In the genomic region with DNA sequence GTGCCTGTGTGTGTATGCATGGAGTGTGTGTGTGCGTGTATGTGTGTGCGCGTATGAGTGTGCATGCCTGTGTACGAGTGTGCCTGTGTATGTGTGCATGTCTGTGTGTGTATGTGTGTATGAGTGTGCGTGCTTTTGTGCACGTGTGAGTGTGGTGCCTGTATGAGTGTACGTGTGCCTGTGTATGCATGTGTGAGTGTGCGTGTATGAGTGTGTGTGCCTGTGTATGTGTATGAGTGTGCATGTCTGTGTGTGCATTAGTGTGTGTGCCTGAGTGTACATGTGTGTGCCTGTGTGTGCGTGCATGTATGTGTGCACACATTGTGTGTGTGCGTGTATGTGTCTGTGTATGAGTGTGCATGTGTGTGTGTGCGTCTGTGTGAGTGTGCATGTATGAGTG, we compare ENCODE assay signal across 27 cellular contexts. TPM values are rescaled to one million over a fixed set of nuclear protein-coding genes. Genes with fewer than 3 reads are reported as not detected.
A peak's percentile ranks its signal among the peaks of the same experiment; 100 is the strongest.
DNase-seq lines count a peak whose midpoint lies in the region; ATAC-seq, FAIRE-seq and TF ChIP-seq lines count a peak whose summit lies in the region.
"Had no signal": no experiment of that assay in that cellular context is flagged by ENCODE, and none has a peak within 500 bp of the region (broad histone marks: within the 10 kb centered on the region; RNA-seq: fewer than 3 reads in every experiment).

No MANE protein-coding gene starts in this region.

- dilution Hi-C loops in IMR-90 (cut with HindIII; ENCODE audit: low sequenced_read_pairs, unreplicated experiment), result no loop called here
- dilution Hi-C loops in keratinocyte (cut with MboI; ENCODE audit: extremely low pct_ligation_motif_present, low sequenced_read_pairs), result no loop called here

- H2AK5ac ChIP-seq in IMR-90 (ENCODE audit: low read depth, low read length), result no peak overlapping the region

- H3K36me3 ChIP-seq in H7 (replicated peaks; ENCODE audit: control insufficient read depth, insufficient read depth, low read length), result no peaks in the 10 kb centered on the region
- H3K36me3 ChIP-seq in IMR-90 (ENCODE audit: control insufficient read depth, insufficient read depth, low read length), result no peaks in the 10 kb centered on the region
- no peaks in the 10 kb centered on the region for H3K36me3 ChIP-seq in keratinocyte (ENCODE audit: control insufficient read depth in 2 of 2, extremely low read depth in 1 of 2, insufficient read depth in 2 of 2, low read length in 2 of 2)
- H3K36me3 ChIP-seq: SJCRH30 had no signal

- H2AFZ ChIP-seq in IMR-90 (replicated peaks; ENCODE audit: low read length, poor library complexity) (peak overlapping the region; percentile 33), keratinocyte (ENCODE audit: control insufficient read depth, low read length) (no peak overlapping the region)
- H2AFZ ChIP-seq: PC-9 had no signal

- H4K20me1 ChIP-seq in IMR-90 (ENCODE audit: insufficient read depth, low read length) (0 out of 2 replicates have a peak, but pooled peaks cover 8% of the 10 kb centered on the region), keratinocyte (ENCODE audit: control insufficient read depth, extremely low read depth, insufficient read depth, low read length) (no peaks in the 10 kb centered on the region)

- H3K14ac ChIP-seq in IMR-90 (replicated peaks; ENCODE audit: low read depth, low read length), result no peak overlapping the region

- POLR2A ChIA-PET in IMR-90 (lab: Charles Lee; ENCODE audit: unreplicated experiment), result no interaction called here

- H4K91ac ChIP-seq in IMR-90 (ENCODE audit: insufficient read depth, low read depth, low read length), result no peak overlapping the region

- H2BK120ac ChIP-seq in IMR-90 (ENCODE audit: low read depth, low read length), result no peak overlapping the region

- H3K4me2 ChIP-seq in IMR-90 (ENCODE audit: low read depth, low read length), result no peak overlapping the region
- H3K4me2 ChIP-seq in keratinocyte (ENCODE audit: control insufficient read depth, extremely low read depth, insufficient read depth, low read depth, low read length), result no peak overlapping the region
- H3K4me2 ChIP-seq: KMS-11, PC-9 had no signal

- H3K18ac ChIP-seq in IMR-90 (ENCODE audit: low read depth, low read length), result no peak overlapping the region

- no peak for TF ChIP-seq RAD21 in IMR-90 (IDR thresholded peaks at IDR 0.05; ENCODE audit: low read length)

- H3K9me3 ChIP-seq in IMR-90 (ENCODE audit: control insufficient read depth, insufficient read depth, low read length) (no peaks in the 10 kb centered on the region), keratinocyte (ENCODE audit: control insufficient read depth, low read depth, low read length) (no peaks in the 10 kb centered on the region)
- H3K9me3 ChIP-seq: SJCRH30 had no signal

- H3K79me2 ChIP-seq in keratinocyte (ENCODE audit: control insufficient read depth, insufficient read depth, low read length), result no peaks in the 10 kb centered on the region

- H2BK20ac ChIP-seq in IMR-90 (ENCODE audit: low read depth, low read length), result no peak overlapping the region

- H2AK9ac ChIP-seq in IMR-90 (replicated peaks; ENCODE audit: low read depth, low read length, poor library complexity), result no peak overlapping the region

- H3K56ac ChIP-seq in IMR-90 (ENCODE audit: extremely low read depth, insufficient read depth, low read length), result no peak overlapping the region

- WGBS in IMR-90 (ENCODE audit: extremely low coverage in 2 of 2, insufficient read length in 1 of 2), 2 experiments, result 93% methylated on average over 9 of the region's 11 CpGs; no CpG with 5 or more reads in 1 of the 2 experiments

- no peak for TF ChIP-seq POLR2A in IMR-90 (IDR thresholded peaks at IDR 0.05; ENCODE audit: low read depth, low read length)

- intact Hi-C loops in IMR-90 (cut with micrococcal nuclease), result no loop called here

- H2BK5ac ChIP-seq in IMR-90 (ENCODE audit: low read depth, low read length, poor library complexity, severe bottlenecking), result peak overlapping the region; percentile 38

- no peak overlapping the region for H3K23ac ChIP-seq in IMR-90 (ENCODE audit: low read depth, low read length)

- no peak overlapping the region for H4K8ac ChIP-seq in IMR-90 (ENCODE audit: low read depth in 2 of 2, low read length in 2 of 2)

- no peak overlapping the region for H2BK15ac ChIP-seq in IMR-90 (ENCODE audit: low read depth, low read length)

- no peak for TF ChIP-seq CTCF in IMR-90 (conservative IDR thresholded peaks at IDR 0.05; ENCODE audit: low read depth, low read length)
- TF ChIP-seq CTCF in keratinocyte (optimal IDR thresholded peaks at IDR 0.05 in 1 of 3, IDR thresholded peaks at IDR 0.05 in 1 of 3, conservative IDR thresholded peaks at IDR 0.05 in 1 of 3; ENCODE audit: extremely low read depth in 1 of 3, insufficient read depth in 2 of 3, low read length in 3 of 3), result no peak

- BruUV-seq in IMR-90 (replicated peaks; lab: Mats Ljungman, UMichigan), result no TSS peak

- H3K4me3 ChIP-seq in H7 (ENCODE audit: insufficient read depth, low read depth, low read length) (no peak overlapping the region), IMR-90 (ENCODE audit: insufficient read depth, low read depth, low read length) (no peak overlapping the region), keratinocyte (ENCODE audit: control insufficient read depth in 2 of 3, extremely low read depth in 1 of 3, insufficient read depth in 2 of 3, low read depth in 1 of 3, low read length in 3 of 3) (no peak overlapping the region)
- H3K4me3 ChIP-seq: PC-9, SJCRH30 had no signal

- CTCF ChIA-PET in IMR-90 (lab: Yijun Ruan, JAX), result no interaction called here

- FAIRE-seq in keratinocyte (lab: Jason Lieb, UNC), result peak; percentile 32
- peak; percentile 93 for FAIRE-seq in urothelium cell line (lab: Jason Lieb, UNC)
- FAIRE-seq: G401.6, GM18507 had no signal

- no peak overlapping the region for H3K27ac ChIP-seq in IMR-90 (ENCODE audit: insufficient read depth, low read length)
- H3K27ac ChIP-seq in keratinocyte (ENCODE audit: control insufficient read depth, insufficient read depth, low read length), result no peak overlapping the region
- H3K27ac ChIP-seq: KMS-11, PC-9, SJCRH30 had no signal

- ATAC-seq in IMR-90 (ENCODE audit: low read depth), result no peak
- no peak for ATAC-seq in GM21381 (IDR thresholded peaks at IDR 0.05; ENCODE audit: unreplicated experiment)
- ATAC-seq in HG02678 (IDR thresholded peaks at IDR 0.05; ENCODE audit: unreplicated experiment), result no peak
- ATAC-seq: HCT116, SK-N-SH treated with all-trans-retinoic acid at 6 μM for 48 hours had no signal

- H3K9me1 ChIP-seq in IMR-90 (ENCODE audit: insufficient read depth, low read length) (0 out of 2 replicates have a peak, but pooled peaks cover 5% of the 10 kb centered on the region), keratinocyte (ENCODE audit: control insufficient read depth, extremely low read depth, insufficient read depth, low read length) (no peaks in the 10 kb centered on the region)

- no peak overlapping the region for H3K9ac ChIP-seq in IMR-90 (ENCODE audit: low read depth, low read length)
- H3K9ac ChIP-seq in keratinocyte (ENCODE audit: control insufficient read depth, extremely low read depth, insufficient read depth, low read length), result no peak overlapping the region
- H3K9ac ChIP-seq: KMS-11 had no signal

- in situ Hi-C loops in IMR-90 (cut with MboI; ENCODE audit: low sequenced_read_pairs), result no loop called here

- DNase-seq in H7 (peak; percentile 2), IMR-90 (no peak), keratinocyte (ENCODE audit: low read depth, low spot score) (no peak), urothelium cell line (ENCODE audit: low spot score) (no peak), GM19238 (ENCODE audit: insufficient read length, low spot score) (no peak)
- DNase-seq: C1 segment of cervical spinal cord, COR-L47, GOT3, MM.1S, NCI-H1694, NCI-H2081, NCI-H2227 treated with DMSO at 0.1 percent for 48 hours, NCI-H526 treated with DMSO at 0.1 percent for 48 hours, PC-9, SJCRH30 had no signal

- H3K27me3 ChIP-seq in H7 (ENCODE audit: control insufficient read depth, insufficient read depth, low read length) (no peaks in the 10 kb centered on the region; the same call in 1 of the 2 replicates), IMR-90 (ENCODE audit: control insufficient read depth, insufficient read depth, low read length) (peaks cover 39% of the 10 kb centered on the region), keratinocyte (ENCODE audit: control insufficient read depth, extremely low read depth, insufficient read depth, low read length) (peaks cover 78% of the 10 kb centered on the region)
- H3K27me3 ChIP-seq: SJCRH30 had no signal

- no peaks in the 10 kb centered on the region for H3K4me1 ChIP-seq in IMR-90 (ENCODE audit: control insufficient read depth, insufficient read depth, low read length)
- H3K4me1 ChIP-seq in keratinocyte (ENCODE audit: control insufficient read depth, extremely low read depth, insufficient read depth, low read length), result peaks cover 7% of the 10 kb centered on the region

- H3K79me1 ChIP-seq in IMR-90 (ENCODE audit: low read depth in 1 of 2, low read length in 2 of 2), result no peaks in the 10 kb centered on the region

- H3K4ac ChIP-seq in IMR-90 (ENCODE audit: low read depth, low read length), result no peak overlapping the region

- no peak overlapping the region for H4K5ac ChIP-seq in IMR-90 (ENCODE audit: low read depth, low read length)

RNA-seq across cellular contexts. Expression of a gene that starts 5.7 kb away (rescaled TPM):
- total RNA-seq in H7 (2014; rRNA removed; shearing (Covaris generic)), result 0.22 and 0.73 TPM in 2 replicates
- not detected in 2 replicates for total RNA-seq in IMR-90 (2012; rRNA removed)
- polyA plus RNA-seq in IMR-90 (2012; rRNA removed) (not detected in 2 replicates), keratinocyte (0.13 to 0.19 TPM (median 0.13 TPM) in 3 replicates)
- 0.01 TPM in 1 of 2 replicates, not detected in the other for polyA plus RNA-seq in IMR-90 (2012; cell fraction: cytosol; rRNA removed)
- 0.10 and 0.12 TPM in 2 replicates for polyA plus RNA-seq in IMR-90 (2012; cell fraction: nucleus; rRNA removed; ENCODE audit: low replicate concordance)
- polyA plus RNA-seq in keratinocyte (2011; ENCODE audit: low read depth), result not detected
- polyA plus RNA-seq in keratinocyte (2011; cell fraction: cytosol; rRNA removed), result 0.07 and 0.16 TPM in 2 replicates
- polyA plus RNA-seq in keratinocyte (2011; cell fraction: nucleus; rRNA removed), result 0.27 and 0.32 TPM in 2 replicates
- polyA plus RNA-seq in keratinocyte (2012; ENCODE audit: low replicate concordance), result 0.34 and 0.53 TPM in 2 replicates
- 0.13 TPM in 1 of 3 replicates, not detected in the others for polyA minus RNA-seq in keratinocyte
- not detected for polyA minus RNA-seq in keratinocyte (2011; cell fraction: cytosol; rRNA and poly(A)+ RNA removed)
- 0.21 TPM in 1 of 2 replicates, not detected in the other for polyA minus RNA-seq in keratinocyte (2011; cell fraction: nucleus; rRNA and poly(A)+ RNA removed)
- total RNA-seq: A673; CD4-positive, alpha-beta memory T cell; HT1080; RPMI7951 had no signal

RNA-seq across cellular contexts. Expression of a gene that starts 27.0 kb away (rescaled TPM):
- total RNA-seq in H7 (2014; rRNA removed; shearing (Covaris generic)), result 0.03 and 1.1 TPM in 2 replicates
- not detected in 2 replicates for total RNA-seq in IMR-90 (2012; rRNA removed)
- 0.05 and 0.23 TPM in 2 replicates for polyA plus RNA-seq in IMR-90 (2012; rRNA removed)
- 0.10 TPM in 1 of 2 replicates, not detected in the other for polyA plus RNA-seq in IMR-90 (2012; cell fraction: cytosol; rRNA removed)
- 1.0 and 3.0 TPM in 2 replicates for polyA plus RNA-seq in IMR-90 (2012; cell fraction: nucleus; rRNA removed; ENCODE audit: low replicate concordance)
- polyA plus RNA-seq in keratinocyte, result not detected in 3 replicates
- not detected for polyA plus RNA-seq in keratinocyte (2011; ENCODE audit: low read depth)
- polyA plus RNA-seq in keratinocyte (2011; cell fraction: cytosol; rRNA removed), result not detected in 2 replicates
- not detected in 2 replicates for polyA plus RNA-seq in keratinocyte (2011; cell fraction: nucleus; rRNA removed)
- not detected in 2 replicates for polyA plus RNA-seq in keratinocyte (2012; ENCODE audit: low replicate concordance)
- not detected in 3 replicates for polyA minus RNA-seq in keratinocyte
- not detected for polyA minus RNA-seq in keratinocyte (2011; cell fraction: cytosol; rRNA and poly(A)+ RNA removed)
- not detected in 2 replicates for polyA minus RNA-seq in keratinocyte (2011; cell fraction: nucleus; rRNA and poly(A)+ RNA removed)
- total RNA-seq: HT1080, NCI-H460, RPMI7951 had no signal
- polyA plus RNA-seq: CD4-positive, alpha-beta memory T cell had no signal
